ENCODE assay signal across 9 cellular contexts in genomic region chr2:85827879-85828569, GRCh38.
A peak's percentile ranks its signal among the peaks of the same experiment; 100 is the strongest.
DNase-seq lines count a peak whose midpoint lies in the region; ATAC-seq and TF ChIP-seq lines count a peak whose summit lies in the region.
"Had no signal": no experiment of that assay in that cellular context is flagged by ENCODE, and none has a peak within 500 bp of the region (broad histone marks: within the 10 kb centered on the region; RNA-seq: fewer than 3 reads in every experiment).

No MANE protein-coding gene starts in this region.

- H3K9ac ChIP-seq in muscle layer of colon (ENCODE audit: low read length): no peak overlapping the region

- H3K9me3 ChIP-seq in right atrium auricular region (no peaks in the 10 kb centered on the region), muscle layer of colon (ENCODE audit: low read length) (no peaks in the 10 kb centered on the region), aorta (ENCODE audit: control insufficient read depth, low read length) (no peaks in the 10 kb centered on the region)

- DNase-seq in cardiac septum (ENCODE audit: low spot score) (peak; percentile 38), right atrium auricular region (ENCODE audit: low spot score) (no peak), aorta (no peak), COLO829 (ENCODE audit: low spot score) (no peak), hepatic stellate cell (ENCODE audit: low spot score) (no peak), RPMI8226 (no peak)
- DNase-seq: amniotic stem cell had no signal

- H3K27ac ChIP-seq in right atrium auricular region (no peak overlapping the region), muscle layer of colon (ENCODE audit: low read depth, low read length) (no peak overlapping the region), aorta (ENCODE audit: low read depth in 1 of 2, low read length in 2 of 2) (no peak overlapping the region)

- TF ChIP-seq CTCF in right atrium auricular region (IDR thresholded peaks at IDR 0.05): no peak

- WGBS in aorta, 2 donors: 74 to 77% methylated on average over 18 of the region's 18 CpGs

- intact Hi-C loops in cardiac septum (cut with DNase I): loop anchor here (1.0 to 2.0 kb wide), 2 partner anchors 61 to 252 kb away; partner anchors contain the start of gene ST3GAL5
- intact Hi-C loops in aorta (cut with DNase I): loop anchor here (1.0 to 5.0 kb wide), 3 partner anchors 59 to 253 kb away; partner anchors contain the start of gene ST3GAL5 (in 1 of the 2)

- H3K27me3 Mint-ChIP-seq in activated T-helper 17 cell treated with anti-CD3 and anti-CD28 coated beads, Interleukin-2, amount 50 U/mL, for 72 hours: no peaks in the 10 kb centered on the region

- H3K4me3 ChIP-seq in right atrium auricular region (peak overlapping the region in 1 of 2 donors; percentile 24), muscle layer of colon (ENCODE audit: low read depth in 1 of 2, low read length in 2 of 2) (peak overlapping the region; percentile 15 to 45), aorta (ENCODE audit: low read length in 2 of 2) (no peak overlapping the region)

- H3K9me3 Mint-ChIP-seq in activated T-helper 17 cell treated with anti-CD3 and anti-CD28 coated beads, Interleukin-2, amount 50 U/mL, for 72 hours: no peaks in the 10 kb centered on the region

- H3K4me1 Mint-ChIP-seq in activated T-helper 17 cell treated with anti-CD3 and anti-CD28 coated beads, Interleukin-2, amount 50 U/mL, for 72 hours: no peaks in the 10 kb centered on the region

- H3K27ac Mint-ChIP-seq in activated T-helper 17 cell treated with anti-CD3 and anti-CD28 coated beads, Interleukin-2, amount 50 U/mL, for 72 hours: peak overlapping the region; percentile 37

- no peaks in the 10 kb centered on the region for H3K36me3 Mint-ChIP-seq in activated T-helper 17 cell treated with anti-CD3 and anti-CD28 coated beads, Interleukin-2, amount 50 U/mL, for 72 hours (ENCODE audit: low read depth)

- H3K4me1 ChIP-seq in right atrium auricular region (peaks cover 0 to 9% of the 10 kb centered on the region in 2 donors), muscle layer of colon (ENCODE audit: insufficient read depth, low read length) (peaks cover 4% of the 10 kb centered on the region), aorta (ENCODE audit: control insufficient read depth in 1 of 2, insufficient read depth in 2 of 2, low read length in 2 of 2) (no peaks in the 10 kb centered on the region)

- H3K4me3 Mint-ChIP-seq in activated T-helper 17 cell treated with anti-CD3 and anti-CD28 coated beads, Interleukin-2, amount 50 U/mL, for 72 hours: peak overlapping the region; percentile 17

- H3K27me3 ChIP-seq in right atrium auricular region (no peaks in the 10 kb centered on the region), muscle layer of colon (ENCODE audit: control insufficient read depth in 1 of 2, insufficient read depth in 2 of 2, low read length in 2 of 2) (no peaks in the 10 kb centered on the region), aorta (ENCODE audit: control insufficient read depth in 1 of 2, insufficient read depth in 2 of 2, low read length in 1 of 2) (no peaks in the 10 kb centered on the region)

- ATAC-seq in activated T-helper 17 cell treated with anti-CD3 and anti-CD28 coated beads, Interleukin-2, amount 50 U/mL, for 72 hours (replicated peaks): no peak
- peak; percentile 23 for ATAC-seq in aorta (ENCODE audit: low FRiP score)

- H3K36me3 ChIP-seq in right atrium auricular region (no peaks in the 10 kb centered on the region), muscle layer of colon (ENCODE audit: insufficient read depth, low read length) (no peaks in the 10 kb centered on the region), aorta (ENCODE audit: control insufficient read depth in 1 of 2, insufficient read depth in 2 of 2, low read length in 1 of 2) (no peaks in the 10 kb centered on the region)

Comparison
In these comparisons a context has a peak if more than half of its experiments do, and no peak if none do; other contexts are left out.
1. H3K4me3 ChIP-seq: peak in muscle layer of colon (2 of 2); none in aorta (0 of 2).